ENCODE assay signal across 10 cellular contexts in genomic region chr9:73154271-73154670, GRCh38. TPM values are rescaled to one million over a fixed set of nuclear protein-coding genes. Genes with fewer than 3 reads are reported as not detected.
DNase-seq lines count a peak whose midpoint lies in the region; ATAC-seq and TF ChIP-seq lines count a peak whose summit lies in the region.
"Had no signal": no experiment of that assay in that cellular context is flagged by ENCODE, and none has a peak within 500 bp of the region (broad histone marks: within the 10 kb centered on the region; RNA-seq: fewer than 3 reads in every experiment).

No MANE protein-coding gene starts in this region.

- H3K36me3 ChIP-seq in MG63 = peaks cover 48% of the 10 kb centered on the region

- H3K4me3 Mint-ChIP-seq in nephron = peak overlapping the region in 2 of 3 experiments; percentile 37 to 50
- H3K4me3 Mint-ChIP-seq: stimulated activated naive B cell treated with anti-CD40 and anti-IgM and Interleukin-4, amounts not matched to agents 10 μg/mL and 1 μg/mL and 100 μg/mL, for 72 hours had no signal

- H3K4me1 Mint-ChIP-seq in nephron = peaks cover 23% of the 10 kb centered on the region

- H3K27me3 Mint-ChIP-seq in nephron (ENCODE audit: low read depth) = no peaks in the 10 kb centered on the region

- DNase-seq in AG10803 (ENCODE audit: low read depth) = no peak
- DNase-seq in MG63 = no peak
- no peak for DNase-seq in choroid plexus epithelial cell (ENCODE audit: low read depth)
- DNase-seq in stimulated activated CD4-positive, alpha-beta T cell treated with anti-CD3 and anti-CD28 coated beads, Interleukin-2, amount 100 ng/mL, for 24 hours = no peak
- no peak for DNase-seq in NCI-H446 treated with DMSO at 0.1 percent for 48 hours (lab: John Stamatoyannopoulos, UW)
- DNase-seq: NCI-H524 treated with DMSO at 0.1 percent for 48 hours; stimulated activated naive B cell treated with anti-CD40 and anti-IgM and Interleukin-4, amounts not matched to agents 10 μg/mL and 1 μg/mL and 100 μg/mL, for 72 hours had no signal

- ATAC-seq in HG02973 (IDR thresholded peaks at IDR 0.05; ENCODE audit: unreplicated experiment) (no peak), HG03460 (IDR thresholded peaks at IDR 0.05; ENCODE audit: unreplicated experiment) (no peak)
- ATAC-seq: stimulated activated naive B cell treated with anti-CD40 and anti-IgM and Interleukin-4, amounts not matched to agents 10 μg/mL and 1 μg/mL and 100 μg/mL, for 72 hours had no signal

- H3K27ac Mint-ChIP-seq in nephron = peak overlapping the region; percentile 59 to 84 (median 79)
- H3K27ac Mint-ChIP-seq: stimulated activated naive B cell treated with anti-CD40 and anti-IgM and Interleukin-4, amounts not matched to agents 10 μg/mL and 1 μg/mL and 100 μg/mL, for 72 hours had no signal

- H3K4me3 ChIP-seq in AG10803 (ENCODE audit: low read length) (peak overlapping the region; percentile 59), MG63 (peak overlapping the region; percentile 62), choroid plexus epithelial cell (ENCODE audit: low read depth, low read length) (peak overlapping the region; percentile 64)

- H3K9me3 Mint-ChIP-seq in nephron = no peaks in the 10 kb centered on the region
- H3K9me3 Mint-ChIP-seq: stimulated activated naive B cell treated with anti-CD40 and anti-IgM and Interleukin-4, amounts not matched to agents 10 μg/mL and 1 μg/mL and 100 μg/mL, for 72 hours had no signal

- TF ChIP-seq CTCF in AG10803 (conservative IDR thresholded peaks at IDR 0.05; ENCODE audit: low read length) (no peak), choroid plexus epithelial cell (conservative IDR thresholded peaks at IDR 0.05; ENCODE audit: low read depth, low read length) (no peak), nephron (IDR thresholded peaks at IDR 0.05; ENCODE audit: unreplicated experiment in 3 of 3) (no peak)

- H3K9me3 ChIP-seq in MG63 = no peaks in the 10 kb centered on the region

- no peaks in the 10 kb centered on the region for H3K36me3 Mint-ChIP-seq in nephron (ENCODE audit: low read depth)
- H3K36me3 Mint-ChIP-seq: stimulated activated naive B cell treated with anti-CD40 and anti-IgM and Interleukin-4, amounts not matched to agents 10 μg/mL and 1 μg/mL and 100 μg/mL, for 72 hours had no signal

- no peaks in the 10 kb centered on the region for H3K27me3 ChIP-seq in MG63

RNA-seq across cellular contexts. Expression of gene ANXA1, which starts 2.6 kb away (rescaled TPM):
- total RNA-seq in MG63 (2014; rRNA removed; shearing (Covaris generic); ENCODE audit: low replicate concordance) = 531 and 667 TPM in 2 replicates
